In genomic region chr6:46799657-46800056, GRCh38 we compare ENCODE assay signal across 28 cellular contexts. TPM values are rescaled to one million over a fixed set of nuclear protein-coding genes. Genes with fewer than 3 reads are reported as not detected.
"Had no signal": no experiment of that assay in that cellular context is flagged by ENCODE, and none has a peak within 500 bp of the region (broad histone marks: within the 10 kb centered on the region; RNA-seq: fewer than 3 reads in every experiment).

No MANE protein-coding gene starts in this region.

- H3K9me3 ChIP-seq: body of pancreas, esophagus squamous epithelium, gastroesophageal sphincter, heart right ventricle, left lung, spleen, upper lobe of left lung had no signal

- DNase-seq: activated CD4-positive, alpha-beta memory T cell treated with anti-CD3 and anti-CD28 coated beads, Interleukin-2, amount 10 ng/mL, durations not matched to agents 7 days and 5 days; activated CD4-positive, alpha-beta T cell treated with anti-CD3 and anti-CD28 coated beads, Interleukin-2, amount 10 ng/mL, durations not matched to agents 24 days and 14 days; activated effector memory CD4-positive, alpha-beta T cell treated with Interleukin-2 at 50 U/mL for 16 hours; activated naive CD4-positive, alpha-beta T cell treated with anti-CD3 and anti-CD28 coated beads for 36 hours; activated naive CD8-positive, alpha-beta T cell treated with anti-CD3 and anti-CD28 coated beads, Interleukin-2, amount 10 ng/mL, durations not matched to agents 7 days and 5 days; activated T-cell treated with anti-CD3 and anti-CD28 coated beads, Interleukin-2, amount 50 U/mL, for 72 hours; amygdala; body of pancreas; caudate nucleus; effector memory CD4-positive, alpha-beta T cell; esophagus squamous epithelium; heart right ventricle; left lung; midbrain; spleen; stimulated activated CD4-positive, alpha-beta T cell treated with anti-CD3 and anti-CD28 coated beads, Interleukin-4, amount 100 ng/mL, for 24 hours; stimulated activated naive CD8-positive, alpha-beta T cell treated with anti-CD3 and anti-CD28 coated beads, Interleukin-15, Interleukin-2, amounts not matched to agents 100 U/mL and 50 U/mL, for 24 hours; SW 1271; T-helper 17 cell; upper lobe of left lung had no signal

- H3K4me1 ChIP-seq: esophagus squamous epithelium, gastroesophageal sphincter, heart right ventricle, left lung, spleen, upper lobe of left lung had no signal

- H3K27me3 ChIP-seq: body of pancreas, gastroesophageal sphincter, left lung, spleen, upper lobe of left lung had no signal

- H3K4me3 ChIP-seq: body of pancreas, esophagus squamous epithelium, gastroesophageal sphincter, heart right ventricle, left lung, spleen, upper lobe of left lung had no signal

- H3K27ac ChIP-seq: body of pancreas, esophagus squamous epithelium, gastroesophageal sphincter, heart right ventricle, left lung, spleen, upper lobe of left lung had no signal

- H3K36me3 ChIP-seq: esophagus squamous epithelium, gastroesophageal sphincter, heart right ventricle, left lung, spleen, upper lobe of left lung had no signal

RNA-seq across cellular contexts. Expression of gene MEP1A, which starts 6.5 kb away (rescaled TPM):
- total RNA-seq: activated CD4-positive, alpha-beta memory T cell treated with anti-CD3 and anti-CD28 coated beads, Interleukin-2, amount 10 ng/mL, durations not matched to agents 7 days and 5 days; activated CD4-positive, alpha-beta T cell treated with anti-CD3 and anti-CD28 coated beads, Interleukin-2, amount 10 ng/mL, durations not matched to agents 24 days and 14 days; activated naive CD4-positive, alpha-beta T cell treated with anti-CD3 and anti-CD28 coated beads for 36 hours; activated naive CD8-positive, alpha-beta T cell treated with anti-CD3 and anti-CD28 coated beads, Interleukin-2, amount 10 ng/mL, durations not matched to agents 7 days and 5 days; activated T-cell treated with anti-CD3 and anti-CD28 coated beads, Interleukin-2, amount 50 U/mL, for 72 hours; body of pancreas; dermis microvascular lymphatic vessel endothelial cell; gastroesophageal sphincter; heart right ventricle; kidney epithelial cell; left lung; lung microvascular endothelial cell; natural killer cell treated with Interleukin-12 subunit alpha and Interleukin-12 subunit beta and Interleukin-15 and Interleukin-18, amount 100 ng/mL, for 72 hours; osteocyte; T-helper 17 cell had no signal
- polyA plus RNA-seq: heart right ventricle had no signal

RNA-seq across cellular contexts. Expression of gene ANKRD66, which starts 52.9 kb away (rescaled TPM):
- total RNA-seq: activated CD4-positive, alpha-beta memory T cell treated with anti-CD3 and anti-CD28 coated beads, Interleukin-2, amount 10 ng/mL, durations not matched to agents 7 days and 5 days; activated CD4-positive, alpha-beta T cell treated with anti-CD3 and anti-CD28 coated beads, Interleukin-2, amount 10 ng/mL, durations not matched to agents 24 days and 14 days; activated naive CD4-positive, alpha-beta T cell treated with anti-CD3 and anti-CD28 coated beads for 36 hours; activated naive CD8-positive, alpha-beta T cell treated with anti-CD3 and anti-CD28 coated beads, Interleukin-2, amount 10 ng/mL, durations not matched to agents 7 days and 5 days; activated T-cell treated with anti-CD3 and anti-CD28 coated beads, Interleukin-2, amount 50 U/mL, for 72 hours; body of pancreas; dermis microvascular lymphatic vessel endothelial cell; esophagus squamous epithelium; heart right ventricle; kidney epithelial cell; lung microvascular endothelial cell; natural killer cell treated with Interleukin-12 subunit alpha and Interleukin-12 subunit beta and Interleukin-15 and Interleukin-18, amount 100 ng/mL, for 72 hours; osteocyte; progenitor cell of endocrine pancreas; spleen; subcutaneous adipose tissue; T-helper 17 cell had no signal
- polyA plus RNA-seq: heart right ventricle, spleen had no signal
